ENCODE assay signal across 27 cellular contexts in the genomic region with DNA sequence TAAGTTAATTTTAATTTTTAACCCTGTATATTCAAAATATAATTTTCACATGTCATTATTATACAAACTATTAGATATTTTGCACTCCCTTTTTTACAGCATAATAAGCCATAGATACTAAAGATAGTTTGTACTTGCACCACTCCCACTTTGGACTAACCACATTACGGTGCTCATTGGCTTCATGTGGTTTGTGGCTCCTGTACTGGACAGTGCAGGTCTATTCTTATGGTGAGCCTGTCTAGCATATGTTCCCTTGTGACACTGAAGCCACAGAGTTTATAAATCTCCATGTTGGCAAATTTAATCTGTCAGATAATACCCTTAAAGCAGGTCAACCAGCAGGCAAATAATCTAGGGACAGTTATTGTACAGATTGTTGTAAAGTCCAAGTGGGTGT.
"Had no signal": no experiment of that assay in that cellular context is flagged by ENCODE, and none has a peak within 500 bp of the region (broad histone marks: within the 10 kb centered on the region; RNA-seq: fewer than 3 reads in every experiment).

No MANE protein-coding gene starts in this region.

- FAIRE-seq: pancreas had no signal

- ATAC-seq: mucosa of descending colon; naive thymus-derived CD8-positive, alpha-beta T cell; pancreas; right cardiac atrium; sciatic nerve; stimulated activated effector memory CD8-positive, alpha-beta T cell treated with anti-CD3 and anti-CD28 coated beads, Interleukin-12 subunit alpha, Interleukin-12 subunit beta, amount 100 ng/mL, for 72 hours had no signal

- H3K27ac Mint-ChIP-seq: memory B cell; naive thymus-derived CD8-positive, alpha-beta T cell; nephron; stimulated activated effector memory CD8-positive, alpha-beta T cell treated with anti-CD3 and anti-CD28 coated beads, Interleukin-12 subunit alpha, Interleukin-12 subunit beta, amount 100 ng/mL, for 72 hours; stimulated activated naive CD8-positive, alpha-beta T cell treated with anti-CD3 and anti-CD28 coated beads, Interleukin-15, Interleukin-2, amounts not matched to agents 100 ng/mL and 50 ng/mL, for 24 hours; type B pancreatic cell had no signal

- H3K9me3 ChIP-seq: left ventricle myocardium inferior, mucosa of descending colon, pancreas, prostate gland, spleen, suprapubic skin, thoracic aorta, tibial artery, uterus had no signal

- H3K4me3 ChIP-seq: left ventricle myocardium inferior, lung, mucosa of descending colon, pancreas, prostate gland, spleen, suprapubic skin, thoracic aorta, tibial artery, uterus had no signal

- H3K4me3 Mint-ChIP-seq: memory B cell; naive thymus-derived CD8-positive, alpha-beta T cell; nephron; neural crest cell; stimulated activated effector memory CD8-positive, alpha-beta T cell treated with anti-CD3 and anti-CD28 coated beads, Interleukin-12 subunit alpha, Interleukin-12 subunit beta, amount 100 ng/mL, for 72 hours; stimulated activated naive CD8-positive, alpha-beta T cell treated with anti-CD3 and anti-CD28 coated beads, Interleukin-15, Interleukin-2, amounts not matched to agents 100 ng/mL and 50 ng/mL, for 24 hours; type B pancreatic cell had no signal

- H3K27ac ChIP-seq: left ventricle myocardium inferior, pancreas, prostate gland, spleen, suprapubic skin, thoracic aorta, tibial artery, uterus had no signal

- DNase-seq: islet precursor cell; left ventricle myocardium inferior; midbrain; mucosa of descending colon; naive thymus-derived CD8-positive, alpha-beta T cell; nucleus accumbens; pancreas; posterior cingulate gyrus; retina; right cardiac atrium; small intestine; spleen; stimulated activated CD4-positive, alpha-beta T cell treated with anti-CD3 and anti-CD28 coated beads, Interleukin-4, amount 100 ng/mL, for 24 hours; stimulated activated naive CD4-positive, alpha-beta T cell; tibial artery; uterus had no signal

- H3K27me3 Mint-ChIP-seq: stimulated activated naive CD8-positive, alpha-beta T cell treated with anti-CD3 and anti-CD28 coated beads, Interleukin-15, Interleukin-2, amounts not matched to agents 100 ng/mL and 50 ng/mL, for 24 hours; type B pancreatic cell had no signal

- H3K27me3 ChIP-seq: pancreas, spleen, suprapubic skin, tibial artery, uterus had no signal

- H3K4me1 Mint-ChIP-seq: memory B cell; naive thymus-derived CD8-positive, alpha-beta T cell; nephron; neural crest cell; stimulated activated effector memory CD8-positive, alpha-beta T cell treated with anti-CD3 and anti-CD28 coated beads, Interleukin-12 subunit alpha, Interleukin-12 subunit beta, amount 100 ng/mL, for 72 hours had no signal

- H3K36me3 Mint-ChIP-seq: memory B cell; naive thymus-derived CD8-positive, alpha-beta T cell; stimulated activated effector memory CD8-positive, alpha-beta T cell treated with anti-CD3 and anti-CD28 coated beads, Interleukin-12 subunit alpha, Interleukin-12 subunit beta, amount 100 ng/mL, for 72 hours; type B pancreatic cell had no signal

- H3K4me1 ChIP-seq: left ventricle myocardium inferior, pancreas, prostate gland, spleen, suprapubic skin, tibial artery, uterus had no signal

- H3K9me3 Mint-ChIP-seq: memory B cell; nephron; neural crest cell; stimulated activated naive CD8-positive, alpha-beta T cell treated with anti-CD3 and anti-CD28 coated beads, Interleukin-15, Interleukin-2, amounts not matched to agents 100 ng/mL and 50 ng/mL, for 24 hours; type B pancreatic cell had no signal

- H3K36me3 ChIP-seq: left ventricle myocardium inferior, pancreas, prostate gland, spleen, suprapubic skin, thoracic aorta, tibial artery, uterus had no signal
